1 cellular context compared by ENCODE assay signal in the genomic region with DNA sequence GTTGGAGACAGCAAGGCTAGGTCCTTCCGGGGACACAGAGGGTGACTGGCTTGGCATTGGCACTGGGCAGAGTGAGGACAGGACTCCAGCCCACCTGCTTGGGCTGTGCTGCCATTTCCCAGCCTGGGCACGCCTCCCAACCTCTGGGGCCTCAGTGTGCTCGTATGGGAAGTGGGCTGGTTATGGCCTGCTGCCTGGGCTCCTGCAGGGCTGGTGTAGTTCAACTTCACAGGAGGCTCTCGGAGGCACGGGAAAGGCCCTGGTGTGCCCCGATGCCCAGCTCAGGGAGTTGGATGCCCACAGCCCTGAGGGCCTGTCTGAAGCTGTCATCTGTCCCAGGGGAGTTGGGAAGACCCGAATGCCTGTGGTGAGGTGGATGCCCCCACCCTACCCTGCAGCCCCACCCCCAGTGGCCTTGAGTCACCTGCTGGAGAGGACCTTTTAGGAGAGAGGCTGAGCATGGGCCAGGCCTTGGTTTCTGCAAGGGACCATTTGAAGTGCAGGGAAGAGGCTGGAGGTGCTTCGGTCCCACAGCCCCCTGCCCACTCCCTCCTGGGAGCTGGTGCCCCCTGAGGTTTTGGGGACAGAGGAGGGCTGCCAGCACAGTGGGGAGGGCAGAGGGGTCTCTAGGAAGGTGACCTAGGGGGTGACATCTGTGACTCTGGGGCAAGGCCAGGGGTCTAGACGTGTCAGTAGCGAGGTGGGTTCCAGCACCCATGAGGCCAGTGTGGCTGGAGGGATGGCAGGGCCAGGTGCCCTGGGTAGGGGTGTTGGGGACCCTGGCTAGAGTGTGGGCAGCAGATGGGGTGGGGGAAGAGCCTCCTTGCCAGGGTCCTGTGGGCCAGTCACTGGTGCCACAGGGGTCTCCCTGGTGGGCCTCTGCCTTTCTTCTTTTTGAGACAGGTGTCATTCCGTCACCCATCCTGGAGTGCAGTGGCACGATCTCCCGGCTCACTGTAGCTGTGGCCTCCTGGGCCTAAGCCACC.
TF ChIP-seq lines count a peak whose summit lies in the region.

No MANE protein-coding gene starts in this region.

TF ChIP-seq in H1, 55 proteins besides CTCF, POLR2A, EP300 and RAD21:
- no peak for TF ChIP-seq PHF8 (conservative IDR thresholded peaks at IDR 0.05; ENCODE audit: low read depth, low read length)
- TF ChIP-seq NRF1 (IDR thresholded peaks at IDR 0.05; ENCODE audit: low read depth, low read length), result no peak
- TF ChIP-seq BCL11A (IDR thresholded peaks at IDR 0.05; ENCODE audit: low read depth in 2 of 2, low read length in 2 of 2), result no peak
- TF ChIP-seq HDAC6 (IDR thresholded peaks at IDR 0.05; ENCODE audit: low read depth, low read length), result no peak
- TF ChIP-seq ZNF274 (IDR thresholded peaks at IDR 0.05; ENCODE audit: borderline replicate concordance, extremely low read depth, low read length), result no peak
- TF ChIP-seq TAF1 (IDR thresholded peaks at IDR 0.05; ENCODE audit: low read depth, low read length), result no peak
- TF ChIP-seq, protein P1, sequence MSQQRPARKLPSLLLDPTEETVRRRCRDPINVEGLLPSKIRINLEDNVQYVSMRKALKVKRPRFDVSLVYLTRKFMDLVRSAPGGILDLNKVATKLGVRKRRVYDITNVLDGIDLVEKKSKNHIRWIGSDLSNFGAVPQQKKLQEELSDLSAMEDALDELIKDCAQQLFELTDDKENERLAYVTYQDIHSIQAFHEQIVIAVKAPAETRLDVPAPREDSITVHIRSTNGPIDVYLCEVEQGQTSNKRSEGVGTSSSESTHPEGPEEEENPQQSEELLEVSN (IDR thresholded peaks at IDR 0.05), result no peak
- TF ChIP-seq RXRA (IDR thresholded peaks at IDR 0.05; ENCODE audit: insufficient read depth, low read depth, low read length), result no peak
- TF ChIP-seq, protein P2, sequence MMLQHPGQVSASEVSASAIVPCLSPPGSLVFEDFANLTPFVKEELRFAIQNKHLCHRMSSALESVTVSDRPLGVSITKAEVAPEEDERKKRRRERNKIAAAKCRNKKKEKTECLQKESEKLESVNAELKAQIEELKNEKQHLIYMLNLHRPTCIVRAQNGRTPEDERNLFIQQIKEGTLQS (IDR thresholded peaks at IDR 0.05; ENCODE audit: insufficient read depth, low read depth, low read length), result no peak
- TF ChIP-seq POU5F1 (IDR thresholded peaks at IDR 0.05; ENCODE audit: low read depth, low read length), result no peak
- no peak for TF ChIP-seq SUZ12 (IDR thresholded peaks at IDR 0.05; ENCODE audit: low read length)
- TF ChIP-seq NANOG (IDR thresholded peaks at IDR 0.05; ENCODE audit: insufficient read depth, low read depth, low read length, poor library complexity, severe bottlenecking), result no peak
- no peak for TF ChIP-seq GABPA (IDR thresholded peaks at IDR 0.05; ENCODE audit: borderline replicate concordance, insufficient read depth, low read length)
- no peak for TF ChIP-seq EGR1 (IDR thresholded peaks at IDR 0.05; ENCODE audit: borderline replicate concordance, low read depth, low read length)
- TF ChIP-seq TEAD4 (IDR thresholded peaks at IDR 0.05; ENCODE audit: low read depth, low read length), result no peak
- TF ChIP-seq HDAC2 (IDR thresholded peaks at IDR 0.05; ENCODE audit: borderline replicate concordance in 1 of 2, low read depth in 2 of 2, low read length in 2 of 2), result no peak
- TF ChIP-seq RFX5 (IDR thresholded peaks at IDR 0.05; ENCODE audit: borderline replicate concordance, low read depth, low read length), result no peak
- TF ChIP-seq EZH2 (IDR thresholded peaks at IDR 0.05; ENCODE audit: low read depth, low read length, severe bottlenecking), result no peak
- TF ChIP-seq SP1 (IDR thresholded peaks at IDR 0.05; ENCODE audit: low read depth, low read length), result no peak
